ENCODE assay signal across 13 cellular contexts in the genomic region with DNA sequence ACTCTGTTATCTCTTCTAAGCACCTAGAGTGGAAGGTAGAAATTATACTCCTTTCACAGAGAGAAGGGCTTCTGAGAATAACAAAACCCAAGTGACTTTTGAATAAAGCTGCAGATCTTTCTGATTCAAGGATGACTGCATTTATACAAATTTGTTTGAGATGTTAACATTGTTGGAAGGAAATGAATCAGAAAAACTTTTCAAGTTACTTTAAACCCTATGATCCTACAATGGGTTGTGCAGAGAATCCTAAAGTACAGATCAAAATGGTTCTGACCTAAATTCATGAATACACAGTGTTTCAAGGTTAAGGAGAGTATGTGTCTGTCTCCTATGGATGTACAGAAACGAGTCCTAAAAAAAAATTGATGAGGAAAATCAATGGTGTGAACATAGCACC. TPM values are rescaled to one million over a fixed set of nuclear protein-coding genes. Genes with fewer than 3 reads are reported as not detected.
DNase-seq lines count a peak whose midpoint lies in the region; ATAC-seq and TF ChIP-seq lines count a peak whose summit lies in the region.
"Had no signal": no experiment of that assay in that cellular context is flagged by ENCODE, and none has a peak within 500 bp of the region (broad histone marks: within the 10 kb centered on the region; RNA-seq: fewer than 3 reads in every experiment).

No MANE protein-coding gene starts in this region.

- H3K9me2 ChIP-seq in PC-9 (ENCODE audit: insufficient read depth), result no peaks in the 10 kb centered on the region

- no CpG with 5 or more reads among the region's 1 CpG for WGBS in IMR-90 (ENCODE audit: extremely low coverage in 2 of 2, insufficient read length in 1 of 2), 2 experiments
- WGBS in mesodermal cell (ENCODE audit: insufficient coverage in 2 of 2), 2 experiments, result no CpG with 5 or more reads among the region's 1 CpG

- no peaks in the 10 kb centered on the region for H3K9me3 Mint-ChIP-seq in activated CD8-positive, alpha-beta T cell treated with anti-CD3 and anti-CD28 coated beads for 36 hours
- H3K9me3 Mint-ChIP-seq in HFFc6, result no peaks in the 10 kb centered on the region
- H3K9me3 Mint-ChIP-seq: activated B cell treated with CpG ODN at 0.5 μM for 24 hours; activated naive CD4-positive, alpha-beta T cell treated with anti-CD3 and anti-CD28 coated beads, Interleukin-2, amount 50 U/mL, for 72 hours had no signal

- DNase-seq in IMR-90 (no peak), dermis blood vessel endothelial cell (peak; percentile 4), hippocampal formation (lab: John Stamatoyannopoulos, UW) (no peak), PC-9 (no peak), HFFc6 (no peak)
- DNase-seq in activated CD8-positive, alpha-beta T cell treated with anti-CD3 and anti-CD28 coated beads for 36 hours, result no peak
- DNase-seq: activated B cell treated with CpG ODN at 0.5 μM for 24 hours, NCI-H510A had no signal

- peak overlapping the region; percentile 14 for H3K4me2 ChIP-seq in IMR-90 (ENCODE audit: low read depth, low read length)
- no peak overlapping the region for H3K4me2 ChIP-seq in PC-9
- H3K4me2 ChIP-seq: BLaER1 had no signal

- no peaks in the 10 kb centered on the region for H3F3A ChIP-seq in PC-9 (ENCODE audit: insufficient read depth, low read depth)

- BruUV-seq in IMR-90 (replicated peaks; lab: Mats Ljungman, UMichigan), result no TSS peak
- no TSS peak for BruUV-seq in PC-9 (replicated peaks; lab: Mats Ljungman, UMichigan)

- no peaks in the 10 kb centered on the region for H3K9me3 ChIP-seq in IMR-90 (ENCODE audit: control insufficient read depth, insufficient read depth, low read length)
- no peaks in the 10 kb centered on the region for H3K9me3 ChIP-seq in mesodermal cell (ENCODE audit: control insufficient read depth, low read length)
- peaks cover 0 to under 1% (median 0%) of the 10 kb centered on the region in 5 donors for H3K9me3 ChIP-seq in subcutaneous abdominal adipose tissue (ENCODE audit: control insufficient read depth in 5 of 5, low read length in 5 of 5)
- no peaks in the 10 kb centered on the region for H3K9me3 ChIP-seq in PC-9 (ENCODE audit: insufficient read depth, low read depth)
- H3K9me3 ChIP-seq: BLaER1, neutrophil had no signal

- H4K8ac ChIP-seq in IMR-90 (ENCODE audit: low read depth in 2 of 2, low read length in 2 of 2), result no peak overlapping the region

- ATAC-seq in IMR-90 (ENCODE audit: low read depth), result no peak
- ATAC-seq in activated CD8-positive, alpha-beta T cell treated with anti-CD3 and anti-CD28 coated beads for 36 hours, result no peak
- ATAC-seq: activated naive CD4-positive, alpha-beta T cell treated with anti-CD3 and anti-CD28 coated beads, Interleukin-2, amount 50 U/mL, for 72 hours had no signal

- dilution Hi-C loops in IMR-90 (cut with HindIII; ENCODE audit: low sequenced_read_pairs, unreplicated experiment), result no loop called here

- H3K27ac ChIP-seq in IMR-90 (ENCODE audit: insufficient read depth, low read length) (no peak overlapping the region), mesodermal cell (ENCODE audit: low read depth, low read length, severe bottlenecking) (no peak overlapping the region), subcutaneous abdominal adipose tissue (ENCODE audit: low read depth, low read length) (no peak overlapping the region), PC-9 (no peak overlapping the region)
- H3K27ac ChIP-seq: BLaER1, neutrophil had no signal

- no peak overlapping the region for H2BK15ac ChIP-seq in IMR-90 (ENCODE audit: low read depth, low read length)

- H3K79me1 ChIP-seq in IMR-90 (ENCODE audit: low read depth in 1 of 2, low read length in 2 of 2), result peaks cover 0 to 10% of the 10 kb centered on the region in 2 experiments; a peak in 2 of 4 replicates

- H3K27me3 ChIP-seq in IMR-90 (ENCODE audit: control insufficient read depth, insufficient read depth, low read length) (no peaks in the 10 kb centered on the region), subcutaneous abdominal adipose tissue (ENCODE audit: control insufficient read depth in 5 of 5, insufficient read depth in 4 of 5, low read length in 5 of 5) (no peaks in the 10 kb centered on the region), PC-9 (ENCODE audit: insufficient read depth, low read depth) (no peaks in the 10 kb centered on the region)
- H3K27me3 ChIP-seq: BLaER1 had no signal

- no peak overlapping the region for H3K14ac ChIP-seq in IMR-90 (replicated peaks; ENCODE audit: low read depth, low read length)

- H3K36me3 ChIP-seq in IMR-90 (ENCODE audit: control insufficient read depth, insufficient read depth, low read length) (no peaks in the 10 kb centered on the region), mesodermal cell (ENCODE audit: control insufficient read depth, insufficient read depth, low read length) (peaks cover 12% of the 10 kb centered on the region), subcutaneous abdominal adipose tissue (ENCODE audit: control insufficient read depth in 5 of 5, insufficient read depth in 5 of 5, low read length in 5 of 5) (peaks cover 0 to under 1% (median 0%) of the 10 kb centered on the region in 5 donors), PC-9 (ENCODE audit: low read depth) (no peaks in the 10 kb centered on the region)
- H3K36me3 ChIP-seq: BLaER1, neutrophil had no signal

- no peak overlapping the region for H3K18ac ChIP-seq in IMR-90 (ENCODE audit: low read depth, low read length)

- no peak overlapping the region for H2AK5ac ChIP-seq in IMR-90 (ENCODE audit: low read depth, low read length)

- H3K27me3 Mint-ChIP-seq in activated CD8-positive, alpha-beta T cell treated with anti-CD3 and anti-CD28 coated beads for 36 hours, result peaks cover 13% of the 10 kb centered on the region
- H3K27me3 Mint-ChIP-seq in HFFc6 (ENCODE audit: insufficient read depth), result no peaks in the 10 kb centered on the region

- H3K4ac ChIP-seq in IMR-90 (ENCODE audit: low read depth, low read length), result no peak overlapping the region

- H4K20me1 ChIP-seq in IMR-90 (ENCODE audit: insufficient read depth, low read length) (no peaks in the 10 kb centered on the region), PC-9 (ENCODE audit: insufficient read depth) (no peaks in the 10 kb centered on the region)
- H4K20me1 ChIP-seq: BLaER1 had no signal

- H2BK5ac ChIP-seq in IMR-90 (ENCODE audit: low read depth, low read length, poor library complexity, severe bottlenecking), result no peak overlapping the region

- H3K9ac ChIP-seq in IMR-90 (ENCODE audit: low read depth, low read length) (no peak overlapping the region), subcutaneous abdominal adipose tissue (ENCODE audit: low read length in 5 of 5) (peak overlapping the region in 3 of 5 donors; percentile 29 to 49 (median 40))
- H3K9ac ChIP-seq: BLaER1 had no signal

- peaks cover 9% of the 10 kb centered on the region for H3K4me1 ChIP-seq in IMR-90 (ENCODE audit: control insufficient read depth, insufficient read depth, low read length)
- peaks cover 14% of the 10 kb centered on the region for H3K4me1 ChIP-seq in mesodermal cell (ENCODE audit: control insufficient read depth, insufficient read depth, low read length, poor library complexity, severe bottlenecking)
- peaks cover 0 to 19% (median 13%) of the 10 kb centered on the region in 5 donors for H3K4me1 ChIP-seq in subcutaneous abdominal adipose tissue (ENCODE audit: control insufficient read depth in 5 of 5, insufficient read depth in 5 of 5, low read length in 5 of 5)
- no peaks in the 10 kb centered on the region for H3K4me1 ChIP-seq in PC-9 (replicated peaks; ENCODE audit: insufficient read depth)
- H3K4me1 ChIP-seq: BLaER1 had no signal

- in situ Hi-C loops in IMR-90 (cut with MboI; ENCODE audit: low sequenced_read_pairs), result no loop called here

- TF ChIP-seq POLR2A in IMR-90 (IDR thresholded peaks at IDR 0.05; ENCODE audit: low read depth, low read length), result no peak

- CTCF ChIA-PET in IMR-90 (lab: Yijun Ruan, JAX) (interaction anchor here (0.6 kb wide), 2 partner anchors 72 to 214 kb away, joined by 3 to 5 read pairs; no protein-coding TSS in a partner anchor), PC-9 (lab: Charles Lee) (no interaction called here)
- CTCF ChIA-PET in activated CD8-positive, alpha-beta T cell treated with anti-CD3 and anti-CD28 coated beads for 36 hours (lab: Charles Lee), result no interaction called here

- H3K9me1 ChIP-seq in IMR-90 (ENCODE audit: insufficient read depth, low read length), result peaks cover 10% of the 10 kb centered on the region

- no peak overlapping the region for H2AK9ac ChIP-seq in IMR-90 (replicated peaks; ENCODE audit: low read depth, low read length, poor library complexity)

- no peak overlapping the region for H4K91ac ChIP-seq in IMR-90 (ENCODE audit: insufficient read depth, low read depth, low read length)

- H3K23ac ChIP-seq in IMR-90 (ENCODE audit: low read depth, low read length), result peak overlapping the region; percentile 7; the same call in 1 of the 2 replicates

- H3K4me3 ChIP-seq in IMR-90 (ENCODE audit: insufficient read depth, low read depth, low read length) (no peak overlapping the region), mesodermal cell (ENCODE audit: extremely low read depth, insufficient read depth, low read length, poor library complexity, severe bottlenecking) (peak overlapping the region; percentile 50), subcutaneous abdominal adipose tissue (ENCODE audit: low read depth in 1 of 5, low read length in 5 of 5) (peak overlapping the region; percentile 6 to 77 (median 19)), PC-9 (no peak overlapping the region)
- H3K4me3 ChIP-seq: BLaER1 had no signal

- TF ChIP-seq RAD21 in IMR-90 (IDR thresholded peaks at IDR 0.05; ENCODE audit: low read length), result no peak

- H2BK120ac ChIP-seq in IMR-90 (ENCODE audit: low read depth, low read length), result no peak overlapping the region

- no peak overlapping the region for H3K4me3 Mint-ChIP-seq in activated CD8-positive, alpha-beta T cell treated with anti-CD3 and anti-CD28 coated beads for 36 hours
- no peak overlapping the region for H3K4me3 Mint-ChIP-seq in HFFc6
- H3K4me3 Mint-ChIP-seq: activated B cell treated with CpG ODN at 0.5 μM for 24 hours had no signal

- peaks cover 6% of the 10 kb centered on the region for H3K4me1 Mint-ChIP-seq in activated CD8-positive, alpha-beta T cell treated with anti-CD3 and anti-CD28 coated beads for 36 hours (ENCODE audit: low read depth)
- peaks cover 30% of the 10 kb centered on the region for H3K4me1 Mint-ChIP-seq in HFFc6 (ENCODE audit: low read depth)
- H3K4me1 Mint-ChIP-seq: activated B cell treated with CpG ODN at 0.5 μM for 24 hours had no signal

- TF ChIP-seq CTCF in IMR-90 (conservative IDR thresholded peaks at IDR 0.05; ENCODE audit: low read depth, low read length) (no peak), PC-9 (conservative IDR thresholded peaks at IDR 0.05) (no peak), HFFc6 (IDR thresholded peaks at IDR 0.05) (no peak)
- TF ChIP-seq CTCF in activated CD8-positive, alpha-beta T cell treated with anti-CD3 and anti-CD28 coated beads for 36 hours (IDR thresholded peaks at IDR 0.05), result no peak

- H4K5ac ChIP-seq in IMR-90 (ENCODE audit: low read depth, low read length), result no peak overlapping the region

- no peak overlapping the region for H2AFZ ChIP-seq in IMR-90 (replicated peaks; ENCODE audit: low read length, poor library complexity)
- no peak overlapping the region for H2AFZ ChIP-seq in PC-9

- H3K36me3 Mint-ChIP-seq in activated CD8-positive, alpha-beta T cell treated with anti-CD3 and anti-CD28 coated beads for 36 hours (ENCODE audit: low read depth), result no peaks in the 10 kb centered on the region
- no peaks in the 10 kb centered on the region for H3K36me3 Mint-ChIP-seq in HFFc6 (ENCODE audit: low read depth)
- H3K36me3 Mint-ChIP-seq: activated naive CD4-positive, alpha-beta T cell treated with anti-CD3 and anti-CD28 coated beads, Interleukin-2, amount 50 U/mL, for 72 hours had no signal

- no peak overlapping the region for H3K27ac Mint-ChIP-seq in activated CD8-positive, alpha-beta T cell treated with anti-CD3 and anti-CD28 coated beads for 36 hours
- no peak overlapping the region for H3K27ac Mint-ChIP-seq in HFFc6
- H3K27ac Mint-ChIP-seq: activated B cell treated with CpG ODN at 0.5 μM for 24 hours; activated naive CD4-positive, alpha-beta T cell treated with anti-CD3 and anti-CD28 coated beads, Interleukin-2, amount 50 U/mL, for 72 hours had no signal

- H3K56ac ChIP-seq in IMR-90 (ENCODE audit: extremely low read depth, insufficient read depth, low read length), result no peak overlapping the region; the same call in 1 of the 2 replicates

- no peak overlapping the region for H2BK20ac ChIP-seq in IMR-90 (ENCODE audit: low read depth, low read length)

- POLR2A ChIA-PET in IMR-90 (lab: Charles Lee; ENCODE audit: unreplicated experiment), result no interaction called here
- POLR2A ChIA-PET in activated CD8-positive, alpha-beta T cell treated with anti-CD3 and anti-CD28 coated beads for 36 hours (lab: Charles Lee), result no interaction called here
- POLR2A ChIA-PET in PC-9 (lab: Charles Lee; ENCODE audit: unreplicated experiment), result no interaction called here

- H3K79me2 ChIP-seq in PC-9 (ENCODE audit: low read depth), result no peaks in the 10 kb centered on the region

- intact Hi-C loops in IMR-90 (cut with micrococcal nuclease) (loop anchor here (2.0 to 5.0 kb wide), 2 partner anchors 25 to 156 kb away; a partner anchor contains a TSS), PC-9 (cut with micrococcal nuclease; ENCODE audit: unreplicated experiment) (no loop called here)
- intact Hi-C loops in activated CD8-positive, alpha-beta T cell treated with anti-CD3 and anti-CD28 coated beads for 36 hours (cut with micrococcal nuclease), result no loop called here

RNA-seq across cellular contexts. Expression of a gene that starts 1.8 kb away (rescaled TPM):
- total RNA-seq in IMR-90 (2012; rRNA removed) (2.3 and 2.5 TPM in 2 replicates), dermis blood vessel endothelial cell (14.4 and 22.0 TPM in 2 replicates), PC-9 (2021) (not detected in 2 replicates)
- polyA plus RNA-seq in IMR-90 (2012; rRNA removed), result 0.44 and 0.73 TPM in 2 replicates
- polyA plus RNA-seq in IMR-90 (2012; cell fraction: cytosol; rRNA removed), result 0.19 and 0.31 TPM in 2 replicates
- 0.26 and 1.2 TPM in 2 replicates for polyA plus RNA-seq in IMR-90 (2012; cell fraction: nucleus; rRNA removed; ENCODE audit: low replicate concordance)
- polyA plus RNA-seq in mesodermal cell (2013, experiment 1 of 2), result 24.1 TPM
- polyA plus RNA-seq in mesodermal cell (2013, experiment 2 of 2), result 25.7 TPM
- total RNA-seq in activated CD8-positive, alpha-beta T cell treated with anti-CD3 and anti-CD28 coated beads for 36 hours, result not detected
- under 1 TPM in 5 of 6 experiments, not detected in 1; 0.05 to 0.45 (median 0.13) TPM for total RNA-seq in HFFc6 (2021; fragmentation: NEBNext Ultra II Directional; extraction: Animal tissue kit (Norgen Biotek cat#: 25700))
- total RNA-seq: activated B cell treated with CpG ODN at 0.5 μM for 24 hours; activated naive CD4-positive, alpha-beta T cell treated with anti-CD3 and anti-CD28 coated beads, Interleukin-2, amount 50 U/mL, for 72 hours had no signal

RNA-seq across cellular contexts. Expression of a gene that starts 31.6 kb away (rescaled TPM):
- total RNA-seq in IMR-90 (2012; rRNA removed) (3.8 and 3.9 TPM in 2 replicates), dermis blood vessel endothelial cell (8.7 and 9.4 TPM in 2 replicates), PC-9 (2021) (5.1 and 6.0 TPM in 2 replicates)
- 2.9 and 3.4 TPM in 2 replicates for polyA plus RNA-seq in IMR-90 (2012; rRNA removed)
- polyA plus RNA-seq in IMR-90 (2012; cell fraction: cytosol; rRNA removed), result 1.9 and 2.2 TPM in 2 replicates
- polyA plus RNA-seq in IMR-90 (2012; cell fraction: nucleus; rRNA removed; ENCODE audit: low replicate concordance), result 1.7 and 2.2 TPM in 2 replicates
- polyA plus RNA-seq in mesodermal cell (2013, experiment 1 of 2), result 5.3 TPM
- polyA plus RNA-seq in mesodermal cell (2013, experiment 2 of 2), result 4.5 TPM
- 10 to 100 TPM; 15.3 to 16.7 TPM for total RNA-seq in activated CD8-positive, alpha-beta T cell treated with anti-CD3 and anti-CD28 coated beads for 36 hours
- total RNA-seq in HFFc6 (2021; fragmentation: NEBNext Ultra II Directional; extraction: Animal tissue kit (Norgen Biotek cat#: 25700)), result 1 to 10 TPM; 3.6 to 6.9 (median 4.3) TPM

Comparison
In these comparisons a context has a peak if more than half of its experiments do, and no peak if none do; other contexts are left out.
1. H3K4me3 ChIP-seq: peak in mesodermal cell (single experiment) and subcutaneous abdominal adipose tissue (5 of 5); none in IMR-90 (single experiment) and PC-9 (single experiment).